ENCODE assay signal across 20 cellular contexts in genomic region chr5:25020454-25020853, GRCh38.
A peak's percentile ranks its signal among the peaks of the same experiment; 100 is the strongest.
DNase-seq lines count a peak whose midpoint lies in the region; ATAC-seq, FAIRE-seq and TF ChIP-seq lines count a peak whose summit lies in the region.
"Had no signal": no experiment of that assay in that cellular context is flagged by ENCODE, and none has a peak within 500 bp of the region (broad histone marks: within the 10 kb centered on the region; RNA-seq: fewer than 3 reads in every experiment).

No MANE protein-coding gene starts in this region.

- H3K36me3 ChIP-seq in GM23338 (ENCODE audit: insufficient read depth) (no peaks in the 10 kb centered on the region), HUES64 (ENCODE audit: insufficient read depth, low read length) (no peaks in the 10 kb centered on the region), endothelial cell of umbilical vein (ENCODE audit: control insufficient read depth in 2 of 2, extremely low read depth in 1 of 2, insufficient read depth in 2 of 2, low read length in 2 of 2) (no peaks in the 10 kb centered on the region), mesendoderm (ENCODE audit: control insufficient read depth, insufficient read depth, low read length) (no peaks in the 10 kb centered on the region)
- H3K36me3 ChIP-seq: HAP-1 had no signal

- peaks cover 2% of the 10 kb centered on the region for H3K27me3 Mint-ChIP-seq in GM23338 (ENCODE audit: insufficient read depth, low read depth, poor library complexity)
- H3K27me3 Mint-ChIP-seq in activated CD4-positive, alpha-beta memory T cell treated with anti-CD3 and anti-CD28 coated beads for 36 hours = no peaks in the 10 kb centered on the region
- H3K27me3 Mint-ChIP-seq: CD4-positive, alpha-beta T cell; IgD-negative memory B cell had no signal

- CTCF ChIA-PET in endothelial cell of umbilical vein (lab: Charles Lee) = no interaction called here
- CTCF ChIA-PET in activated CD4-positive, alpha-beta memory T cell treated with anti-CD3 and anti-CD28 coated beads for 36 hours (lab: Charles Lee) = no interaction called here

- H3K27ac Mint-ChIP-seq in GM23338 = no peak overlapping the region
- H3K27ac Mint-ChIP-seq in activated CD4-positive, alpha-beta memory T cell treated with anti-CD3 and anti-CD28 coated beads for 36 hours = no peak overlapping the region
- H3K27ac Mint-ChIP-seq: CD4-positive, alpha-beta T cell; IgD-negative memory B cell had no signal

- peaks cover 26% of the 10 kb centered on the region for H3K4me1 Mint-ChIP-seq in GM23338
- H3K4me1 Mint-ChIP-seq in activated CD4-positive, alpha-beta memory T cell treated with anti-CD3 and anti-CD28 coated beads for 36 hours (ENCODE audit: low read depth) = no peaks in the 10 kb centered on the region
- H3K4me1 Mint-ChIP-seq: IgD-negative memory B cell had no signal

- TF ChIP-seq CTCF in GM23338 (conservative IDR thresholded peaks at IDR 0.05; ENCODE audit: low read depth in 2 of 2) (no peak), endothelial cell of umbilical vein (IDR thresholded peaks at IDR 0.05; ENCODE audit: extremely low read depth in 1 of 2, insufficient read depth in 1 of 2, low read depth in 1 of 2, low read length in 2 of 2) (no peak)

- H3K4ac ChIP-seq in mesendoderm (ENCODE audit: low read depth, low read length) = no peak overlapping the region

- peak overlapping the region; percentile 27; the same call in 1 of the 2 replicates for H3K4me2 ChIP-seq in GM23338
- H3K4me2 ChIP-seq in endothelial cell of umbilical vein (ENCODE audit: insufficient read depth, low read length) = no peak overlapping the region
- no peak overlapping the region for H3K4me2 ChIP-seq in mesendoderm (ENCODE audit: low read length)
- H3K4me2 ChIP-seq: A549 had no signal

- H4K20me1 ChIP-seq in GM23338 (replicated peaks; ENCODE audit: insufficient read depth) (no peaks in the 10 kb centered on the region), endothelial cell of umbilical vein (replicated peaks; ENCODE audit: control insufficient read depth, extremely low read depth, insufficient read depth, low read length) (no peaks in the 10 kb centered on the region)

- no peaks in the 10 kb centered on the region for H3K27me3 ChIP-seq in GM23338 (ENCODE audit: insufficient read depth)
- H3K27me3 ChIP-seq in HUES64 (ENCODE audit: insufficient read depth, low read length) = no peaks in the 10 kb centered on the region
- no peaks in the 10 kb centered on the region for H3K27me3 ChIP-seq in endothelial cell of umbilical vein (ENCODE audit: control insufficient read depth in 2 of 2, insufficient read depth in 2 of 2, low read length in 2 of 2)
- no peaks in the 10 kb centered on the region for H3K27me3 ChIP-seq in mesendoderm (ENCODE audit: insufficient read depth, low read length, poor library complexity)

- H2AFZ ChIP-seq in GM23338 (no peak overlapping the region; the same call in 1 of the 2 replicates), endothelial cell of umbilical vein (ENCODE audit: low read depth, low read length) (no peak overlapping the region)

- DNase-seq in GM23338 (ENCODE audit: low spot score) = peak; percentile 47
- DNase-seq in endothelial cell of umbilical vein (ENCODE audit: low read depth, low spot score) = no peak
- DNase-seq in mesendoderm = peak; percentile 5
- no peak for DNase-seq in stimulated activated CD4-positive, alpha-beta T cell treated with anti-CD3 and anti-CD28 coated beads, Interleukin-1b, Interleukin-23, amount 100 ng/mL, for 48 hours
- no peak for DNase-seq in GOT3 (lab: John Stamatoyannopoulos, UW)
- DNase-seq in activated CD4-positive, alpha-beta memory T cell treated with anti-CD3 and anti-CD28 coated beads for 36 hours = no peak
- DNase-seq: AML-193; CD4-positive, alpha-beta T cell; DMS79 treated with DMSO at 0.1 percent for 48 hours; GF-D8; KBM-7 had no signal

- intact Hi-C loops in endothelial cell of umbilical vein (cut with micrococcal nuclease) = no loop called here
- intact Hi-C loops in activated CD4-positive, alpha-beta memory T cell treated with anti-CD3 and anti-CD28 coated beads for 36 hours (cut with micrococcal nuclease) = no loop called here

- no TSS peak for BruUV-seq in endothelial cell of umbilical vein (replicated peaks; lab: Mats Ljungman, UMichigan)

- H4K5ac ChIP-seq in mesendoderm (ENCODE audit: low read length) = no peak overlapping the region

- H2BK15ac ChIP-seq in mesendoderm (replicated peaks; ENCODE audit: low read depth) = no peak overlapping the region

- dilution Hi-C loops in endothelial cell of umbilical vein (cut with MboI; ENCODE audit: extremely low pct_ligation_motif_present, low sequenced_read_pairs) = no loop called here

- TF ChIP-seq POLR2A in endothelial cell of umbilical vein (IDR thresholded peaks at IDR 0.05; ENCODE audit: low read depth, low read length) = no peak

- no peaks in the 10 kb centered on the region for H3K9me3 ChIP-seq in HUES64 (ENCODE audit: insufficient read depth, low read depth, low read length)
- peaks cover 6% of the 10 kb centered on the region for H3K9me3 ChIP-seq in endothelial cell of umbilical vein (replicated peaks; ENCODE audit: control insufficient read depth, insufficient read depth, low read length)
- H3K9me3 ChIP-seq: A549, HAP-1 had no signal

- no peak overlapping the region for H4K8ac ChIP-seq in mesendoderm (ENCODE audit: low read depth, low read length)

- no peak overlapping the region for H3K18ac ChIP-seq in mesendoderm (ENCODE audit: low read length)

- no peak overlapping the region for H2BK120ac ChIP-seq in mesendoderm (ENCODE audit: low read depth, low read length)

- no peak overlapping the region for H3K4me3 ChIP-seq in GM23338
- H3K4me3 ChIP-seq in HUES64 (ENCODE audit: low read length) = no peak overlapping the region
- no peak overlapping the region for H3K4me3 ChIP-seq in endothelial cell of umbilical vein (replicated peaks in 1 of 3; ENCODE audit: insufficient read depth in 1 of 3, low read depth in 1 of 3, low read length in 3 of 3)
- no peak overlapping the region for H3K4me3 ChIP-seq in mesendoderm (ENCODE audit: low read length)
- H3K4me3 ChIP-seq: A549, HAP-1 had no signal

- H3K9ac ChIP-seq in HUES64 (ENCODE audit: low read depth, low read length) (no peak overlapping the region), endothelial cell of umbilical vein (replicated peaks; ENCODE audit: extremely low read depth, insufficient read depth, low read length) (no peak overlapping the region), mesendoderm (ENCODE audit: low read length) (no peak overlapping the region)

- no peaks in the 10 kb centered on the region for H3K9me1 ChIP-seq in endothelial cell of umbilical vein (replicated peaks; ENCODE audit: control insufficient read depth, extremely low read depth, insufficient read depth, low read length)

- FAIRE-seq in endothelial cell of umbilical vein (lab: Jason Lieb, UNC) = peak; percentile 18
- FAIRE-seq: A549, HepG2 had no signal

- no peaks in the 10 kb centered on the region for H3K9me2 ChIP-seq in GM23338 (ENCODE audit: insufficient read depth)

- no peaks in the 10 kb centered on the region for H3K79me1 ChIP-seq in mesendoderm (ENCODE audit: low read length)

- no peak overlapping the region for H3K4me3 Mint-ChIP-seq in GM23338
- no peak overlapping the region for H3K4me3 Mint-ChIP-seq in activated CD4-positive, alpha-beta memory T cell treated with anti-CD3 and anti-CD28 coated beads for 36 hours
- H3K4me3 Mint-ChIP-seq: CD4-positive, alpha-beta T cell; IgD-negative memory B cell had no signal

- no peaks in the 10 kb centered on the region for H3K9me3 Mint-ChIP-seq in GM23338
- H3K9me3 Mint-ChIP-seq in activated CD4-positive, alpha-beta memory T cell treated with anti-CD3 and anti-CD28 coated beads for 36 hours = peaks cover 28% of the 10 kb centered on the region

- no peak overlapping the region for H3K23ac ChIP-seq in mesendoderm (ENCODE audit: low read length)

- POLR2A ChIA-PET in endothelial cell of umbilical vein (lab: Charles Lee) = no interaction called here
- POLR2A ChIA-PET in activated CD4-positive, alpha-beta memory T cell treated with anti-CD3 and anti-CD28 coated beads for 36 hours (lab: Charles Lee) = no interaction called here

- H3F3A ChIP-seq in GM23338 (replicated peaks; ENCODE audit: low read depth) = no peaks in the 10 kb centered on the region

- no peak overlapping the region for H3K56ac ChIP-seq in mesendoderm (ENCODE audit: low read length)

- peaks cover 31% of the 10 kb centered on the region for H3K4me1 ChIP-seq in GM23338 (ENCODE audit: insufficient read depth)
- peaks cover 32% of the 10 kb centered on the region for H3K4me1 ChIP-seq in HUES64 (ENCODE audit: insufficient read depth, low read length)
- no peaks in the 10 kb centered on the region for H3K4me1 ChIP-seq in endothelial cell of umbilical vein (ENCODE audit: control insufficient read depth, extremely low read depth, insufficient read depth, low read length)
- H3K4me1 ChIP-seq in mesendoderm (ENCODE audit: control insufficient read depth, low read depth, low read length) = no peaks in the 10 kb centered on the region
- H3K4me1 ChIP-seq: A549, HAP-1 had no signal

- H3K27ac ChIP-seq in GM23338 (ENCODE audit: low read depth) (no peak overlapping the region), HUES64 (ENCODE audit: low read depth, low read length) (peak overlapping the region; percentile 33; the same call in 1 of the 2 replicates), endothelial cell of umbilical vein (ENCODE audit: insufficient read depth, low read depth, low read length) (no peak overlapping the region), mesendoderm (ENCODE audit: low read depth, low read length) (no peak overlapping the region)
- H3K27ac ChIP-seq: 22Rv1, A549, C4-2B, HL-60 had no signal

- peak; percentile 90 for ATAC-seq in GM23338
- no peak for ATAC-seq in HG02852 (IDR thresholded peaks at IDR 0.05; ENCODE audit: unreplicated experiment)
- ATAC-seq: A549, HepG2 had no signal

- H3K79me2 ChIP-seq in GM23338 (replicated peaks; ENCODE audit: insufficient read depth) (no peaks in the 10 kb centered on the region), endothelial cell of umbilical vein (ENCODE audit: control insufficient read depth, insufficient read depth, low read length) (no peaks in the 10 kb centered on the region), mesendoderm (ENCODE audit: control insufficient read depth, insufficient read depth, low read length) (no peaks in the 10 kb centered on the region)

- 29% methylated on average over 1 of the region's 1 CpG for WGBS in HUES64
- no CpG with 5 or more reads among the region's 1 CpG for WGBS in mesendoderm (ENCODE audit: extremely low coverage, insufficient coverage, low lambda C conversion rate)

- H2BK5ac ChIP-seq in mesendoderm (ENCODE audit: low read length) = no peak overlapping the region

- H3K36me3 Mint-ChIP-seq in GM23338 (ENCODE audit: low read depth) = no peaks in the 10 kb centered on the region
- no peaks in the 10 kb centered on the region for H3K36me3 Mint-ChIP-seq in activated CD4-positive, alpha-beta memory T cell treated with anti-CD3 and anti-CD28 coated beads for 36 hours
- H3K36me3 Mint-ChIP-seq: IgD-negative memory B cell had no signal

- no peak overlapping the region for H2AK5ac ChIP-seq in mesendoderm (ENCODE audit: low read length)

TF ChIP-seq in GM23338, 12 proteins besides CTCF, POLR2A, EP300 and RAD21 (continues in another document):
- no peak for TF ChIP-seq POLR2AphosphoS5 (IDR thresholded peaks at IDR 0.05; ENCODE audit: low read depth)
- no peak for TF ChIP-seq EZH2phosphoT487 (IDR thresholded peaks at IDR 0.05; ENCODE audit: unreplicated experiment)

TF ChIP-seq in endothelial cell of umbilical vein, 7 proteins besides CTCF, POLR2A, EP300 and RAD21 (continues in another document):
- no peak for TF ChIP-seq EZH2 (IDR thresholded peaks at IDR 0.05; ENCODE audit: borderline replicate concordance, low read depth, low read length, severe bottlenecking)

Comparison
In these comparisons a context has a peak if more than half of its experiments do, and no peak if none do; other contexts are left out.
1. DNase-seq: peak in GM23338 (single experiment) and mesendoderm (single experiment); none in endothelial cell of umbilical vein (single experiment), stimulated activated CD4-positive, alpha-beta T cell treated with anti-CD3 and anti-CD28 coated beads, Interleukin-1b, Interleukin-23, amount 100 ng/mL, for 48 hours (single experiment), GOT3 (single experiment) and activated CD4-positive, alpha-beta memory T cell treated with anti-CD3 and anti-CD28 coated beads for 36 hours (single experiment).